In genomic region chr2:128179461-128179755, GRCh38 we compare ENCODE assay signal across 1 cellular context.
TF ChIP-seq lines count a peak whose summit lies in the region.

No MANE protein-coding gene starts in this region.

TF ChIP-seq in HepG2, 621 proteins besides CTCF, POLR2A, EP300 and RAD21 (continued from another document):
- TF ChIP-seq, protein P1, sequence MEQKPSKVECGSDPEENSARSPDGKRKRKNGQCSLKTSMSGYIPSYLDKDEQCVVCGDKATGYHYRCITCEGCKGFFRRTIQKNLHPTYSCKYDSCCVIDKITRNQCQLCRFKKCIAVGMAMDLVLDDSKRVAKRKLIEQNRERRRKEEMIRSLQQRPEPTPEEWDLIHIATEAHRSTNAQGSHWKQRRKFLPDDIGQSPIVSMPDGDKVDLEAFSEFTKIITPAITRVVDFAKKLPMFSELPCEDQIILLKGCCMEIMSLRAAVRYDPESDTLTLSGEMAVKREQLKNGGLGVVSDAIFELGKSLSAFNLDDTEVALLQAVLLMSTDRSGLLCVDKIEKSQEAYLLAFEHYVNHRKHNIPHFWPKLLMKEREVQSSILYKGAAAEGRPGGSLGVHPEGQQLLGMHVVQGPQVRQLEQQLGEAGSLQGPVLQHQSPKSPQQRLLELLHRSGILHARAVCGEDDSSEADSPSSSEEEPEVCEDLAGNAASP (CRISPR knock-in tag; IDR thresholded peaks at IDR 0.05; ENCODE audit: borderline replicate concordance): no peak
